In the genomic region with DNA sequence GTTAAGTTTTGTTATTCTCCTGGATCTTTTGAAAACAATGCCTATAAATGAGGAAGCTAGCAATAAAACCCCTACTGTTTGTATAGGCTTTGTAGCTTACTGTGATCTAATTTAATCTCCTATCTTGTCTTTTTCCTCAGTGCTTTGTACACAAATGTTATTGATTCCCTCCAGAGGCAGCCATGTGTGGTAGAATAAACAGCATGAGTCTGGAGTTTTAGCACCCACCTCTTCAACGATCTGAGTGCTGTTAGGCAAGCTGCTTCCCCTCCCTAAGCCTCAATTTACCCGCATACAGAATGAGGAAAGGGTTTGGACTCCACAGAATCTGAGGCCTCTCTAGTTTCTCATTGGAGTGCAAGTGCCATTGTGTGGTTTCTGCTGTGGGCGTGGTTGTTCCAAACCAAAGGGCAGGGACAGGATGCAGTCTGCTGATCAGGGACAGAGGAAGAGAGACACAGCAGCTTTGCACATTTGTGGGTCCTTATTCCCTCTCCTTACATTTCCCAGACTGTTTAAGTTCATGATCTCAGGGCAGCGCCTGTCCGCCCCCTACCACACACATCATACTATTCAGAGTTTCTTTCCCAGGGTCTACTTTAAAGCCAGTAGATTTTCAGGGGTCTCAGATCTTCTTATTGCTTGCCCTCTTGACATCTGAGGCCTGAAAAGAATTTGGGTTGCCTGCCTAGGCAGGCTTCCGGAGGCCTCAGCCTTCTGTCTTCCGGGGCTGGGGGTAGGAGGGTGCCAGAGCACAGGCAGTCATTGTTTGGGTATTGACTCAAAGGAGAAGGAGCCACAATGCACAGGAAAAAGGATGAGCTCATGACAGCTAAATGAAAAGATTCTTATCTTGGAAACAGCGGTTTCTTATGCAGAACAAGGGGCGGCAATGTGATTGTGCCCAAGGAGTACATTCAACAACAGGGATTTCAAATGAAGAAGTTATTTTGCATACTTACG, we compare ENCODE assay signal across 9 cellular contexts.
A peak's percentile ranks its signal among the peaks of the same experiment; 100 is the strongest.
DNase-seq lines count a peak whose midpoint lies in the region; ATAC-seq and TF ChIP-seq lines count a peak whose summit lies in the region.
"Had no signal": no experiment of that assay in that cellular context is flagged by ENCODE, and none has a peak within 500 bp of the region (broad histone marks: within the 10 kb centered on the region; RNA-seq: fewer than 3 reads in every experiment).

No MANE protein-coding gene starts in this region.

- H3K4me1 ChIP-seq in effector memory CD4-positive, alpha-beta T cell (ENCODE audit: control insufficient read depth, insufficient read depth, low read length, poor library complexity, severe bottlenecking): peaks cover 43% of the 10 kb centered on the region
- no peaks in the 10 kb centered on the region for H3K4me1 ChIP-seq in esophagus squamous epithelium

- peak overlapping the region; percentile 18 for H3K4me3 ChIP-seq in effector memory CD4-positive, alpha-beta T cell (ENCODE audit: insufficient read depth, low read depth, low read length, poor library complexity, severe bottlenecking)
- no peak overlapping the region for H3K4me3 ChIP-seq in esophagus squamous epithelium

- H3K27ac ChIP-seq in effector memory CD4-positive, alpha-beta T cell (ENCODE audit: insufficient read depth, low read length, poor library complexity, severe bottlenecking): peak overlapping the region; percentile 72
- peak overlapping the region in 2 of 4 donors; percentile 7 to 29 for H3K27ac ChIP-seq in esophagus squamous epithelium
- H3K27ac ChIP-seq: neutrophil had no signal

- WGBS in esophagus squamous epithelium, 2 donors: 46 to 65% methylated on average over 4 to 10 of the region's 10 CpGs

- no peaks in the 10 kb centered on the region for H3K9me3 ChIP-seq in effector memory CD4-positive, alpha-beta T cell (ENCODE audit: control insufficient read depth, low read length)
- H3K9me3 ChIP-seq in esophagus squamous epithelium: no peaks in the 10 kb centered on the region
- H3K9me3 ChIP-seq: neutrophil had no signal

- H3K36me3 ChIP-seq in effector memory CD4-positive, alpha-beta T cell (ENCODE audit: control insufficient read depth, insufficient read depth, low read length): no peaks in the 10 kb centered on the region
- H3K36me3 ChIP-seq in esophagus squamous epithelium: no peaks in the 10 kb centered on the region
- H3K36me3 ChIP-seq: neutrophil had no signal

- DNase-seq in GM10248 (ENCODE audit: extremely low spot score) (peak; percentile 7), M059J (ENCODE audit: low read depth) (peak; percentile 81), retina (peak; percentile 28), DMS 273 treated with DMSO at 0.1 percent for 48 hours (lab: John Stamatoyannopoulos, UW) (no peak), esophagus squamous epithelium (lab: John Stamatoyannopoulos, UW) (no peak)
- DNase-seq in activated CD4-positive, CD25-positive, alpha-beta regulatory T cell treated with anti-CD3 and anti-CD28 coated beads, Interleukin-2, amount 50 U/mL, for 72 hours: peak; percentile 32
- peak; percentile 30 to 67 (median 41) for DNase-seq in effector memory CD4-positive, alpha-beta T cell

- TF ChIP-seq CTCF in GM10248 (IDR thresholded peaks at IDR 0.05; ENCODE audit: control extremely low read depth, extremely low read depth, low read depth, missing control alignments): no peak
- TF ChIP-seq CTCF in esophagus squamous epithelium (IDR thresholded peaks at IDR 0.05): no peak

- CTCF ChIA-PET in GM10248 (lab: Yijun Ruan, JAX): interaction anchor here (2.4 kb wide), 1 partner anchor 10 kb away, joined by 7 read pairs; no protein-coding TSS in a partner anchor

- ATAC-seq in GM21786 (IDR thresholded peaks at IDR 0.05; ENCODE audit: unreplicated experiment): peak; percentile 92

- intact Hi-C loops in esophagus squamous epithelium (cut with DNase I): no loop called here

- POLR2A ChIA-PET in GM10248 (lab: Yijun Ruan, JAX): no interaction called here

- no peak for TF ChIP-seq POLR2A in esophagus squamous epithelium (IDR thresholded peaks at IDR 0.05)

- no peaks in the 10 kb centered on the region for H3K27me3 ChIP-seq in effector memory CD4-positive, alpha-beta T cell (replicated peaks; ENCODE audit: control insufficient read depth, insufficient read depth, low read length, poor library complexity, severe bottlenecking)
- no peaks in the 10 kb centered on the region for H3K27me3 ChIP-seq in esophagus squamous epithelium
- H3K27me3 ChIP-seq: neutrophil had no signal

Comparison
In these comparisons a context has a peak if more than half of its experiments do, and no peak if none do; other contexts are left out.
1. DNase-seq: peak in GM10248 (single experiment), M059J (single experiment), activated CD4-positive, CD25-positive, alpha-beta regulatory T cell treated with anti-CD3 and anti-CD28 coated beads, Interleukin-2, amount 50 U/mL, for 72 hours (single experiment), effector memory CD4-positive, alpha-beta T cell (3 of 3) and retina (single experiment); none in DMS 273 treated with DMSO at 0.1 percent for 48 hours (single experiment) and esophagus squamous epithelium (single experiment).